In genomic region chr3:108302570-108302969, GRCh38 we compare ENCODE assay signal across 29 cellular contexts. TPM values are rescaled to one million over a fixed set of nuclear protein-coding genes. Genes with fewer than 3 reads are reported as not detected.
DNase-seq lines count a peak whose midpoint lies in the region; ATAC-seq, FAIRE-seq and TF ChIP-seq lines count a peak whose summit lies in the region.
"Had no signal": no experiment of that assay in that cellular context is flagged by ENCODE, and none has a peak within 500 bp of the region (broad histone marks: within the 10 kb centered on the region; RNA-seq: fewer than 3 reads in every experiment).

No MANE protein-coding gene starts in this region.

- H3K36me3 ChIP-seq in CD4-positive, CD25-positive, alpha-beta regulatory T cell (ENCODE audit: control insufficient read depth, insufficient read depth, low read length) = no peaks in the 10 kb centered on the region
- H3K36me3 ChIP-seq in K562 (ENCODE audit: control insufficient read depth, insufficient read depth, low read length) (no peaks in the 10 kb centered on the region), thyroid gland (no peaks in the 10 kb centered on the region)
- H3K36me3 ChIP-seq: neutrophil, tibial artery had no signal

- TF ChIP-seq POLR2A in K562 (conservative IDR thresholded peaks at IDR 0.05) (no peak), thyroid gland (IDR thresholded peaks at IDR 0.05) (no peak)

- TF ChIP-seq CTCF in K562 (IDR thresholded peaks at IDR 0.05 in 2 of 3, conservative IDR thresholded peaks at IDR 0.05 in 1 of 3; ENCODE audit: insufficient read depth in 2 of 3, low read depth in 1 of 3, low read length in 3 of 3) = no peak
- TF ChIP-seq CTCF in thyroid gland (IDR thresholded peaks at IDR 0.05) = no peak

- no peaks in the 10 kb centered on the region for H3K27me3 ChIP-seq in CD4-positive, CD25-positive, alpha-beta regulatory T cell (ENCODE audit: control insufficient read depth, insufficient read depth, low read length)
- H3K27me3 ChIP-seq in K562 (ENCODE audit: control insufficient read depth in 2 of 2, insufficient read depth in 2 of 2, low read length in 2 of 2) = no peaks in the 10 kb centered on the region; a peak in 1 of 5 replicates
- no peaks in the 10 kb centered on the region for H3K27me3 ChIP-seq in thyroid gland
- H3K27me3 ChIP-seq: neutrophil, tibial artery had no signal

- in situ Hi-C loops in K562 (cut with MboI) = no loop called here

- no peak overlapping the region for H2AFZ ChIP-seq in K562 (ENCODE audit: low read depth, low read length)

- 0% methylated on average over 4 of the region's 4 CpGs for WGBS in K562 (ENCODE audit: insufficient coverage, low coverage, missing lambda C conversion rate)
- 93 to 94% methylated on average over 4 of the region's 4 CpGs for WGBS in thyroid gland, 2 donors

- no peak overlapping the region for H3K4me2 ChIP-seq in K562 (ENCODE audit: insufficient read depth, low read length)

- peaks cover 2% of the 10 kb centered on the region for H3K36me3 Mint-ChIP-seq in T-helper 2 cell treated with Interferon-gamma antibody and Interleukin-4, amounts not matched to agents 5 μg/mL and 100 μg/mL, for 36 hours (ENCODE audit: low read depth)
- no peaks in the 10 kb centered on the region for H3K36me3 Mint-ChIP-seq in CD4-positive, CD25-positive, alpha-beta regulatory T cell
- H3K36me3 Mint-ChIP-seq in T-cell = no peaks in the 10 kb centered on the region

- no peak overlapping the region for H3K27ac Mint-ChIP-seq in T-helper 2 cell treated with Interferon-gamma antibody and Interleukin-4, amounts not matched to agents 5 μg/mL and 100 μg/mL, for 36 hours
- H3K27ac Mint-ChIP-seq in CD4-positive, CD25-positive, alpha-beta regulatory T cell = peak overlapping the region; percentile 2 to 32 (median 18)
- no peak overlapping the region for H3K27ac Mint-ChIP-seq in T-cell
- H3K27ac Mint-ChIP-seq: stimulated activated naive B cell treated with anti-CD40 and anti-IgM and Interleukin-4, amounts not matched to agents 10 μg/mL and 1 μg/mL and 100 μg/mL, for 72 hours had no signal

- no peaks in the 10 kb centered on the region for H4K20me1 ChIP-seq in K562 (replicated peaks; ENCODE audit: control insufficient read depth, insufficient read depth, low read length)

- no peaks in the 10 kb centered on the region for H3K9me3 Mint-ChIP-seq in T-helper 2 cell treated with Interferon-gamma antibody and Interleukin-4, amounts not matched to agents 5 μg/mL and 100 μg/mL, for 36 hours
- peaks cover 0 to 3% (median 0%) of the 10 kb centered on the region in 7 donors for H3K9me3 Mint-ChIP-seq in CD4-positive, CD25-positive, alpha-beta regulatory T cell
- H3K9me3 Mint-ChIP-seq in T-cell = no peaks in the 10 kb centered on the region
- H3K9me3 Mint-ChIP-seq: stimulated activated naive B cell treated with anti-CD40 and anti-IgM and Interleukin-4, amounts not matched to agents 10 μg/mL and 1 μg/mL and 100 μg/mL, for 72 hours had no signal

- no peaks in the 10 kb centered on the region for H3K79me2 ChIP-seq in K562 (ENCODE audit: control insufficient read depth, insufficient read depth, low read length)

- peak overlapping the region; percentile 45 for H3K4me3 ChIP-seq in CD4-positive, CD25-positive, alpha-beta regulatory T cell (ENCODE audit: low read depth, low read length)
- H3K4me3 ChIP-seq in K562 (no peak overlapping the region), thyroid gland (replicated peaks in 1 of 3) (no peak overlapping the region)
- H3K4me3 ChIP-seq: skin epidermis, tibial artery had no signal

- no peaks in the 10 kb centered on the region for H3K9me1 ChIP-seq in K562 (ENCODE audit: control insufficient read depth, insufficient read depth, low read length)

- no peak overlapping the region for H3K27ac ChIP-seq in CD4-positive, CD25-positive, alpha-beta regulatory T cell (ENCODE audit: insufficient read depth, low read length, poor library complexity, severe bottlenecking)
- no peak overlapping the region for H3K27ac ChIP-seq in K562 (ENCODE audit: extremely low read depth, low read depth, low read length)
- no peak overlapping the region for H3K27ac ChIP-seq in thyroid gland
- H3K27ac ChIP-seq: neutrophil, skin epidermis, tibial artery had no signal

- CTCF ChIA-PET in T-cell (lab: Charles Lee) (no interaction called here), K562 (lab: Yijun Ruan, JAX; ENCODE audit: low intra/inter-chr PET ratio) (interaction anchor here (0.6 kb wide), 1 partner anchor 460 kb away, joined by 3 read pairs; no protein-coding TSS in a partner anchor)

- H3K4me1 Mint-ChIP-seq in T-helper 2 cell treated with Interferon-gamma antibody and Interleukin-4, amounts not matched to agents 5 μg/mL and 100 μg/mL, for 36 hours (ENCODE audit: low read depth) = peaks cover 43% of the 10 kb centered on the region
- H3K4me1 Mint-ChIP-seq in CD4-positive, CD25-positive, alpha-beta regulatory T cell = peaks cover 14 to 32% (median 22%) of the 10 kb centered on the region in 4 donors
- peaks cover 26 to 32% (median 32%) of the 10 kb centered on the region in 3 donors for H3K4me1 Mint-ChIP-seq in T-cell

- H3K4me3 Mint-ChIP-seq in T-helper 2 cell treated with Interferon-gamma antibody and Interleukin-4, amounts not matched to agents 5 μg/mL and 100 μg/mL, for 36 hours = peak overlapping the region; percentile 65
- peak overlapping the region in 1 of 4 donors; percentile 17 for H3K4me3 Mint-ChIP-seq in CD4-positive, CD25-positive, alpha-beta regulatory T cell
- H3K4me3 Mint-ChIP-seq in T-cell = peak overlapping the region; percentile 9 to 44 (median 31)

- no peak overlapping the region for H3K9ac ChIP-seq in K562 (ENCODE audit: insufficient read depth in 1 of 2, low read depth in 2 of 2, low read length in 2 of 2)

- DNase-seq in T-helper 2 cell treated with Interferon-gamma antibody and Interleukin-4, amounts not matched to agents 5 μg/mL and 100 μg/mL, for 36 hours (ENCODE audit: low spot score) = no peak
- DNase-seq in T-helper 2 cell (no peak), T-cell (no peak), K562 (ENCODE audit: extremely low read depth in 1 of 4, low spot score in 3 of 4) (no peak), COLO829 (ENCODE audit: low spot score) (no peak), thyroid gland (no peak)
- DNase-seq in CD4-positive, CD25-positive, alpha-beta regulatory T cell = no peak
- DNase-seq: 8988T; amygdala; Caco-2; cortex of kidney; GOT3; kidney glomerular epithelial cell; NCI-H2081 treated with DMSO at 0.1 percent for 48 hours; NCI-H446; PC-3; SHP77; stimulated activated CD4-positive, alpha-beta T cell treated with anti-CD3 and anti-CD28 coated beads, Interleukin-1b, Interleukin-23, amount 100 ng/mL, for 48 hours; stimulated activated naive B cell treated with anti-CD40 and anti-IgM and Interleukin-4, amounts not matched to agents 10 μg/mL and 1 μg/mL and 100 μg/mL, for 72 hours; tibial artery had no signal

- ATAC-seq in CD4-positive, CD25-positive, alpha-beta regulatory T cell (ENCODE audit: low read depth in 2 of 2) = no peak
- ATAC-seq in T-cell (replicated peaks in 1 of 4) = no peak
- ATAC-seq in K562 = no peak
- ATAC-seq in HG02840 (IDR thresholded peaks at IDR 0.05; ENCODE audit: low FRiP score, unreplicated experiment) = no peak
- ATAC-seq: PC-3 had no signal

- peaks cover 8% of the 10 kb centered on the region for H3K4me1 ChIP-seq in CD4-positive, CD25-positive, alpha-beta regulatory T cell (ENCODE audit: control insufficient read depth, insufficient read depth, low read length, poor library complexity, severe bottlenecking)
- H3K4me1 ChIP-seq in K562 (replicated peaks in 1 of 2; ENCODE audit: control insufficient read depth in 2 of 2, insufficient read depth in 2 of 2, low read length in 2 of 2) (no peaks in the 10 kb centered on the region), thyroid gland (peaks cover 0 to 8% of the 10 kb centered on the region in 2 donors)

- H3K27me3 Mint-ChIP-seq in T-helper 2 cell treated with Interferon-gamma antibody and Interleukin-4, amounts not matched to agents 5 μg/mL and 100 μg/mL, for 36 hours (ENCODE audit: low read depth) = no peaks in the 10 kb centered on the region
- no peaks in the 10 kb centered on the region for H3K27me3 Mint-ChIP-seq in CD4-positive, CD25-positive, alpha-beta regulatory T cell
- H3K27me3 Mint-ChIP-seq in T-cell = no peaks in the 10 kb centered on the region
- H3K27me3 Mint-ChIP-seq: stimulated activated naive B cell treated with anti-CD40 and anti-IgM and Interleukin-4, amounts not matched to agents 10 μg/mL and 1 μg/mL and 100 μg/mL, for 72 hours had no signal

- POLR2A ChIA-PET in T-cell (lab: Charles Lee) = no interaction called here
- POLR2A ChIA-PET in K562 (lab: Yijun Ruan, JAX) = no interaction called here

- TF ChIP-seq RAD21 in K562 (CRISPR knock-in tag; conservative IDR thresholded peaks at IDR 0.05 in 1 of 2, IDR thresholded peaks at IDR 0.05 in 1 of 2) = no peak

- no TSS peak for BruUV-seq in K562 (replicated peaks; lab: Mats Ljungman, UMichigan)

- no peak for TF ChIP-seq EP300 in K562 (IDR thresholded peaks at IDR 0.05; ENCODE audit: low read length)

- no peaks in the 10 kb centered on the region for H3K9me3 ChIP-seq in CD4-positive, CD25-positive, alpha-beta regulatory T cell (ENCODE audit: control insufficient read depth in 2 of 2, low read length in 2 of 2)
- H3K9me3 ChIP-seq in K562 (replicated peaks; ENCODE audit: control insufficient read depth, insufficient read depth, low read depth, low read length) = no peaks in the 10 kb centered on the region
- H3K9me3 ChIP-seq in thyroid gland = no peaks in the 10 kb centered on the region
- H3K9me3 ChIP-seq: Caco-2, neutrophil, tibial artery had no signal

- intact Hi-C loops in K562 (cut with micrococcal nuclease) = no loop called here
- intact Hi-C loops in thyroid gland (cut with DNase I) = no loop called here

- no peak for FAIRE-seq in K562 (lab: Jason Lieb, UNC)
- FAIRE-seq: bronchial epithelial cell, endometrium had no signal

RNA-seq across cellular contexts. Expression of gene HHLA2, which starts 6.2 kb away (rescaled TPM):
- total RNA-seq in CD4-positive, CD25-positive, alpha-beta regulatory T cell = 0.74 TPM
- not detected for polyA plus RNA-seq in CD4-positive, CD25-positive, alpha-beta regulatory T cell
- total RNA-seq in T-cell = 1 to 10 TPM in 1 of 5 donors, under 1 TPM in 4; 0.28 to 1.5 (median 0.35) TPM
- not detected in 2 replicates for total RNA-seq in K562 (2011; cell fraction: chromatin; rRNA removed; ENCODE audit: low replicate concordance)
- not detected in 2 replicates for total RNA-seq in K562 (2011; cell fraction: nucleolus; rRNA removed)
- total RNA-seq in K562 (2011; cell fraction: nucleoplasm; rRNA removed) = not detected in 2 replicates
- total RNA-seq in K562 (2014; rRNA removed) = not detected in 2 replicates
- total RNA-seq in K562 (2014; rRNA removed; fragmentation: Illumina TruSeq; extraction: Trizol) = not detected in 2 replicates
- not detected in 2 replicates for total RNA-seq in K562 (2015; rRNA removed; fragmentation: Illumina TruSeq; extraction: Trizol)
- not detected in 2 replicates for total RNA-seq in K562 (2021)
- not detected in 2 replicates for polyA plus RNA-seq in K562 (2011; rRNA removed)
- not detected in 2 replicates for polyA plus RNA-seq in K562 (2011; cell fraction: cytosol; rRNA removed)
- not detected in 2 replicates for polyA plus RNA-seq in K562 (2011; cell fraction: nucleus; rRNA removed)
- 0.08 and 0.10 TPM in 2 replicates for polyA plus RNA-seq in K562 (2012)
- 0.04 TPM in 1 of 2 replicates, not detected in the other for polyA plus RNA-seq in K562 (2014; fragmentation: Illumina TruSeq; extraction: Trizol)
- under 1 TPM in 1 of 2 experiments, not detected in 1; 0.04 TPM for polyA plus RNA-seq in K562 (2014; fragmentation: Nextera tagmentation; extraction: Ambion mirVana)
- polyA plus RNA-seq in K562 (2014; rRNA removed) = not detected in 2 replicates
- not detected in 2 replicates for polyA minus RNA-seq in K562 (2011; rRNA and poly(A)+ RNA removed)
- not detected in 2 replicates for polyA minus RNA-seq in K562 (2011; cell fraction: cytosol; rRNA and poly(A)+ RNA removed)
- polyA minus RNA-seq in K562 (2011; cell fraction: nucleus; rRNA and poly(A)+ RNA removed) = not detected in 2 replicates
- total RNA-seq in thyroid gland = not detected
- total RNA-seq: bronchial epithelial cell, fibroblast of lung, glomerular endothelial cell, lung microvascular endothelial cell, PC-3, pulmonary artery endothelial cell had no signal
- polyA plus RNA-seq: fibroblast of lung had no signal

Comparison
In these comparisons a context has a peak if more than half of its experiments do, and no peak if none do; other contexts are left out.
1. H3K27ac Mint-ChIP-seq: peak in CD4-positive, CD25-positive, alpha-beta regulatory T cell (3 of 3); none in T-helper 2 cell treated with Interferon-gamma antibody and Interleukin-4, amounts not matched to agents 5 μg/mL and 100 μg/mL, for 36 hours (single experiment) and T-cell (0 of 2).